In the genomic region with DNA sequence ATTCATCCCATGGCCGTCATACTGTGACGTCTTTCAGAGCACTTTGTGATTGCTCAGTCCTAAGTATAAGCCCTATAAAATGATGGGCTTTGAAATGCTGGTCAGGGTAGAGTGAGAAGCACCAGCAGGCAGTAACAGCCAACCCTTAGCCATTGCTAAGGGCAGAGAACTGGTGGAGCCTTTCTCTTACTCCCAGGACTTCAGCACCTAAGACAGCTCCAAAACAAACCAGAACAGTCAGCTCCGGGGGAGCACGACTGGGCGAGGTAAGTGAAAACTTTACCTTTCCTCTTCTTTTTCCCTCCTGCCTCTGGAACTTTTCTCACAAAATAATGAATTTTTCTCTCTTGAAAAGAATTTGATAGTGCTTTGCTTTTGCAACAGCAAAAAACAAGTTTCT, we compare ENCODE assay signal across 10 cellular contexts. TPM values are rescaled to one million over a fixed set of nuclear protein-coding genes. Genes with fewer than 3 reads are reported as not detected.
DNase-seq lines count a peak whose midpoint lies in the region; ATAC-seq, FAIRE-seq and TF ChIP-seq lines count a peak whose summit lies in the region.
"Had no signal": no experiment of that assay in that cellular context is flagged by ENCODE, and none has a peak within 500 bp of the region (broad histone marks: within the 10 kb centered on the region; RNA-seq: fewer than 3 reads in every experiment).

A gene (plus strand): TSS at position 104 of the 400 bp plus-strand sequence. CDS start 1,381 bp downstream, outside the sequence.

- H3K9ac ChIP-seq in PC-3 (ENCODE audit: low read length) (no peak within 1 kb of the TSS), H1 (replicated peaks in 1 of 4; ENCODE audit: extremely low read depth in 1 of 4, low read depth in 3 of 4, low read length in 3 of 4) (no peak within 1 kb of the TSS), trophoblast cell (ENCODE audit: low read length) (no peak within 1 kb of the TSS)

- no peaks in the 10 kb centered on the region for H3K9me2 ChIP-seq in PC-3 (replicated peaks; ENCODE audit: low read length)

- BruUV-seq in PC-3 (replicated peaks; lab: Mats Ljungman, UMichigan): no TSS peak

- intact Hi-C loops in PC-3 (cut with micrococcal nuclease): no loop called here
- intact Hi-C loops in testis (cut with DNase I; ENCODE audit: low total_unique reads): no loop called here

- no peak within 1 kb of the TSS for H2BK5ac ChIP-seq in H1 (ENCODE audit: low read depth, low read length)
- H2BK5ac ChIP-seq in trophoblast cell (ENCODE audit: low read depth, low read length, poor library complexity): no peak within 1 kb of the TSS

- 22% methylated on average over 5 of the region's 5 CpGs; no CpG with 5 or more reads in 1 of the 2 experiments for WGBS in H1 (ENCODE audit: extremely low coverage in 1 of 2, insufficient coverage in 1 of 2, insufficient read length in 1 of 2, insufficient replicate concordance in 2 of 2, low coverage in 1 of 2, low lambda C conversion rate in 2 of 2, missing lambda C conversion rate in 1 of 2), 2 experiments
- WGBS in trophoblast cell (ENCODE audit: extremely low coverage, insufficient coverage, insufficient read length): no CpG with 5 or more reads among the region's 5 CpGs
- 13 to 18% methylated on average over 5 of the region's 5 CpGs for WGBS in testis, 2 donors

- H4K20me1 ChIP-seq in PC-3 (ENCODE audit: low read length): no peaks in the 10 kb centered on the region
- no peaks in the 10 kb centered on the region for H4K20me1 ChIP-seq in H1 (replicated peaks in 1 of 2; ENCODE audit: control insufficient read depth in 1 of 2, insufficient read depth in 2 of 2, low read length in 2 of 2)

- no peak for TF ChIP-seq EP300 in H1 (IDR thresholded peaks at IDR 0.05; ENCODE audit: borderline replicate concordance in 1 of 2, low read depth in 2 of 2, low read length in 2 of 2)

- H4K8ac ChIP-seq in H1 (ENCODE audit: extremely low read depth, insufficient read depth, low read length): no peak within 1 kb of the TSS
- no peak within 1 kb of the TSS for H4K8ac ChIP-seq in trophoblast cell (ENCODE audit: low read depth, low read length)

- POLR2A ChIA-PET in PC-3 (lab: Charles Lee; ENCODE audit: unreplicated experiment): no interaction called here
- POLR2A ChIA-PET in H1 (lab: Charles Lee; ENCODE audit: partially characterized antibody): interaction anchor here (1.0 kb wide), 1 partner anchor 198 kb away, joined by 3 read pairs; no protein-coding TSS in a partner anchor

- no peak within 1 kb of the TSS for H4K12ac ChIP-seq in trophoblast cell (ENCODE audit: low read depth, low read length)

- no peak within 1 kb of the TSS for H4K5ac ChIP-seq in H1 (ENCODE audit: insufficient read length, low read depth, low read length)

- H3K14ac ChIP-seq in H1 (ENCODE audit: insufficient read length) (no peak within 1 kb of the TSS), trophoblast cell (ENCODE audit: low read length) (no peak within 1 kb of the TSS)

- ATAC-seq in PC-3 (0 out of 2 replicates have a peak, but pooled peaks have one; percentile 53), GM18870 (IDR thresholded peaks at IDR 0.05; ENCODE audit: unreplicated experiment) (no peak)

- no peaks in the 10 kb centered on the region for H3F3A ChIP-seq in PC-3 (ENCODE audit: low read length, unreplicated experiment)

- H3K27me3 ChIP-seq in PC-3 (ENCODE audit: low read length) (peaks cover 21% of the 10 kb centered on the region), H1 (replicated peaks in 1 of 4; ENCODE audit: control insufficient read depth in 3 of 4, extremely low read depth in 1 of 4, insufficient read depth in 3 of 4, low read length in 3 of 4) (no peaks in the 10 kb centered on the region), trophoblast cell (ENCODE audit: insufficient read depth, low read length) (no peaks in the 10 kb centered on the region), testis (no peaks in the 10 kb centered on the region)

- H3K4ac ChIP-seq in H1 (replicated peaks; ENCODE audit: insufficient read length, low read depth, low read length) (no peak within 1 kb of the TSS), trophoblast cell (ENCODE audit: low read depth, low read length) (no peak within 1 kb of the TSS)

- H4K91ac ChIP-seq in H1 (replicated peaks; ENCODE audit: insufficient read length, low read length) (no peak within 1 kb of the TSS), trophoblast cell (ENCODE audit: low read depth, low read length) (no peak within 1 kb of the TSS)

- no peak within 1 kb of the TSS for H3K27ac ChIP-seq in PC-3 (ENCODE audit: low read length)
- H3K27ac ChIP-seq in H1 (ENCODE audit: low read depth, low read length): no peak within 1 kb of the TSS
- no peak within 1 kb of the TSS for H3K27ac ChIP-seq in trophoblast cell (ENCODE audit: low read depth, low read length)
- no peak within 1 kb of the TSS for H3K27ac ChIP-seq in testis

- H3K36me3 ChIP-seq in PC-3 (ENCODE audit: low read depth, low read length) (no peaks in the 10 kb centered on the region), H1 (ENCODE audit: control insufficient read depth in 2 of 4, insufficient read depth in 4 of 4, low read length in 3 of 4) (no peaks in the 10 kb centered on the region), trophoblast cell (ENCODE audit: control insufficient read depth in 1 of 2, insufficient read depth in 2 of 2, low read length in 2 of 2) (no peaks in the 10 kb centered on the region), testis (ENCODE audit: low read depth, missing control alignments) (no peaks in the 10 kb centered on the region)

- no peak within 1 kb of the TSS for H3K4me3 ChIP-seq in PC-3 (ENCODE audit: low read length)
- H3K4me3 ChIP-seq in H1 (ENCODE audit: extremely low read depth in 1 of 4, insufficient read depth in 2 of 4, low read depth in 3 of 4, low read length in 4 of 4): no peak within 1 kb of the TSS
- no peak within 1 kb of the TSS for H3K4me3 ChIP-seq in trophoblast cell (ENCODE audit: low read depth, low read length)
- no peak within 1 kb of the TSS for H3K4me3 ChIP-seq in testis

- no peak within 1 kb of the TSS for H2BK15ac ChIP-seq in H1 (ENCODE audit: low read length)

- TF ChIP-seq CTCF in PC-3 (conservative IDR thresholded peaks at IDR 0.05; ENCODE audit: low read depth, low read length): no peak
- no peak for TF ChIP-seq CTCF in H1 (IDR thresholded peaks at IDR 0.05; ENCODE audit: control extremely low read depth in 1 of 3, insufficient read depth in 1 of 3, low read depth in 1 of 3, low read length in 3 of 3)
- TF ChIP-seq CTCF in testis (IDR thresholded peaks at IDR 0.05): no peak

- peak in 1 of 2 experiments; percentile 30; a peak in 1 of 4 replicates for TF ChIP-seq RAD21 in H1 (IDR thresholded peaks at IDR 0.05 in 1 of 2, conservative IDR thresholded peaks at IDR 0.05 in 1 of 2; ENCODE audit: low read depth in 2 of 2, low read length in 2 of 2)

- peak; percentile 92 for FAIRE-seq in H1 (lab: Jason Lieb, UNC)

- H3K18ac ChIP-seq in H1 (ENCODE audit: extremely low read depth, low read length) (no peak within 1 kb of the TSS), trophoblast cell (ENCODE audit: low read length) (no peak within 1 kb of the TSS)

- H3K79me2 ChIP-seq in PC-3 (ENCODE audit: low read length): no peaks in the 10 kb centered on the region
- no peaks in the 10 kb centered on the region for H3K79me2 ChIP-seq in H1 (ENCODE audit: control insufficient read depth in 1 of 2, insufficient read depth in 2 of 2, low read length in 2 of 2)
- no peaks in the 10 kb centered on the region for H3K79me2 ChIP-seq in trophoblast cell (ENCODE audit: control insufficient read depth, insufficient read depth, low read length, poor library complexity)

- H3K56ac ChIP-seq in H1 (replicated peaks; ENCODE audit: insufficient read length, low read depth, low read length): no peak within 1 kb of the TSS

- no peak within 1 kb of the TSS for H2BK20ac ChIP-seq in H1 (ENCODE audit: low read length)

- CTCF ChIA-PET in PC-3 (lab: Charles Lee): no interaction called here
- CTCF ChIA-PET in H1 (lab: Charles Lee; ENCODE audit: partially characterized antibody): interaction anchor here (0.7 to 5.2 kb wide), 5 partner anchors 23 to 203 kb away, joined by 3 to 79 read pairs (median 3); no protein-coding TSS in a partner anchor

- no peak within 1 kb of the TSS for H3K4me2 ChIP-seq in PC-3 (ENCODE audit: low read length)
- no peak within 1 kb of the TSS for H3K4me2 ChIP-seq in H1 (ENCODE audit: insufficient read depth in 1 of 2, low read depth in 2 of 2, low read length in 2 of 2)
- no peak within 1 kb of the TSS for H3K4me2 ChIP-seq in trophoblast cell (ENCODE audit: low read length)

- H3K23me2 ChIP-seq in H1 (ENCODE audit: low read depth, low read length): no peaks in the 10 kb centered on the region

- H2AFZ ChIP-seq in PC-3 (ENCODE audit: low read length): no peak within 1 kb of the TSS
- no peak within 1 kb of the TSS for H2AFZ ChIP-seq in H1 (ENCODE audit: low read length)
- no peak within 1 kb of the TSS for H2AFZ ChIP-seq in trophoblast cell (ENCODE audit: insufficient read depth, low read length, poor library complexity)

- H3K79me1 ChIP-seq in H1 (ENCODE audit: low read depth, low read length): no peaks in the 10 kb centered on the region
- no peaks in the 10 kb centered on the region for H3K79me1 ChIP-seq in trophoblast cell (ENCODE audit: low read length)

- H2BK12ac ChIP-seq in H1 (ENCODE audit: low read depth, low read length) (no peak within 1 kb of the TSS), trophoblast cell (ENCODE audit: low read length) (no peak within 1 kb of the TSS)

- H3K4me1 ChIP-seq in PC-3 (ENCODE audit: insufficient read depth, low read length) (no peaks in the 10 kb centered on the region), H1 (replicated peaks in 1 of 4; ENCODE audit: control insufficient read depth in 3 of 4, insufficient read depth in 4 of 4, low read length in 3 of 4) (no peaks in the 10 kb centered on the region; a peak in 1 of 7 replicates), trophoblast cell (ENCODE audit: control insufficient read depth in 1 of 2, insufficient read depth in 2 of 2, low read length in 2 of 2) (peaks cover 0 to 4% of the 10 kb centered on the region in 2 experiments), testis (no peaks in the 10 kb centered on the region)

- no peak within 1 kb of the TSS for H3K23ac ChIP-seq in H1 (ENCODE audit: insufficient read length)
- H3K23ac ChIP-seq in trophoblast cell (ENCODE audit: low read length): no peak within 1 kb of the TSS

- H2BK120ac ChIP-seq in H1 (replicated peaks; ENCODE audit: low read depth, low read length) (no peak within 1 kb of the TSS), trophoblast cell (ENCODE audit: insufficient read depth, low read length, poor library complexity) (no peak within 1 kb of the TSS)

- H2AK5ac ChIP-seq in H1 (ENCODE audit: low read depth, low read length): no peak within 1 kb of the TSS
- H2AK5ac ChIP-seq in trophoblast cell (ENCODE audit: low read length): no peak within 1 kb of the TSS

- DNase-seq in HCEC 1CT (peak; percentile 23), PC-3 (peak; percentile 48), H1 (ENCODE audit: low read depth in 1 of 2, low spot score in 2 of 2) (peak; percentile 36 to 54), trophoblast cell (peak; percentile 14 to 62), NCI-H2029 (lab: John Stamatoyannopoulos, UW) (no peak), testis (no peak)
- DNase-seq: activated naive CD4-positive, alpha-beta T cell treated with Interleukin-2 at 50 U/mL for 16 hours; NCI-H1048; stimulated activated naive CD4-positive, alpha-beta T cell treated with Interleukin-2 at 50 U/mL for 16 hours had no signal

- no peak for TF ChIP-seq POLR2A in H1 (IDR thresholded peaks at IDR 0.05; ENCODE audit: control extremely low read depth in 1 of 2, low read depth in 2 of 2, low read length in 2 of 2)
- no peak for TF ChIP-seq POLR2A in testis (IDR thresholded peaks at IDR 0.05)

- H3K9me3 ChIP-seq in PC-3 (ENCODE audit: low read length) (no peaks in the 10 kb centered on the region), H1 (ENCODE audit: insufficient read depth in 2 of 2, low read depth in 1 of 2, low read length in 1 of 2) (no peaks in the 10 kb centered on the region), trophoblast cell (ENCODE audit: insufficient read depth, low read depth, low read length) (no peaks in the 10 kb centered on the region), testis (no peaks in the 10 kb centered on the region)

RNA-seq across cellular contexts. Expression of the gene that starts here (rescaled TPM):
- not detected in 2 replicates for total RNA-seq in PC-3 (2014; rRNA removed)
- not detected in 2 replicates for total RNA-seq in H1 (2021; fragmentation: NEBNext Ultra II Directional; extraction: Animal tissue kit (Norgen Biotek cat#: 25700))
- not detected in 2 replicates for polyA plus RNA-seq in H1 (2011; rRNA removed)
- not detected for polyA plus RNA-seq in H1 (2011; cell fraction: cytosol; rRNA removed)
- polyA plus RNA-seq in H1 (2011; cell fraction: nucleus; rRNA removed): not detected
- not detected in 4 replicates for polyA plus RNA-seq in H1 (2012, experiment 1 of 2)
- not detected for polyA plus RNA-seq in H1 (2012, experiment 2 of 2)
- polyA plus RNA-seq in H1 (2013, experiment 1 of 2): 0.02 TPM
- polyA plus RNA-seq in H1 (2013, experiment 2 of 2): not detected
- polyA minus RNA-seq in H1 (2011; rRNA and poly(A)+ RNA removed): not detected in 2 replicates
- polyA minus RNA-seq in H1 (2011; cell fraction: cytosol; rRNA and poly(A)+ RNA removed): not detected
- polyA minus RNA-seq in H1 (2011; cell fraction: nucleus; rRNA and poly(A)+ RNA removed): not detected
- polyA plus RNA-seq in trophoblast cell (2013): 0.03 TPM in 1 of 2 replicates, not detected in the other
- total RNA-seq in testis: 1 to 10 TPM in 1 of 2 donors, under 1 TPM in 1; 0.81 to 1.1 TPM
- polyA plus RNA-seq in testis (ENCODE audit: insufficient read depth, low read depth, low replicate concordance): 0.79 TPM

Comparison
In these comparisons a context has a peak if more than half of its experiments do, and no peak if none do; other contexts are left out.
1. Peak in DNase-seq and ATAC-seq in PC-3; RNA of the gene not detected or under 1 TPM.
2. Peak in DNase-seq in H1; RNA of the gene not detected or under 1 TPM.
3. DNase-seq: peak in HCEC 1CT (single experiment) and trophoblast cell (2 of 2); none in NCI-H2029 (single experiment) and testis (single experiment).